ENCODE assay signal across 8 cellular contexts in genomic region chr21:39125752-39126485, GRCh38. TPM values are rescaled to one million over a fixed set of nuclear protein-coding genes. Genes with fewer than 3 reads are reported as not detected.
A peak's percentile ranks its signal among the peaks of the same experiment; 100 is the strongest.
DNase-seq lines count a peak whose midpoint lies in the region; ATAC-seq and TF ChIP-seq lines count a peak whose summit lies in the region.

No MANE protein-coding gene starts in this region.

- H3K9me3 Mint-ChIP-seq in activated CD8-positive, alpha-beta memory T cell treated with anti-CD3 and anti-CD28 coated beads, Interleukin-2, amount 10 ng/mL, durations not matched to agents 7 days and 5 days (ENCODE audit: low read depth), result no peaks in the 10 kb centered on the region
- peaks cover 0 to 25% (median 8%) of the 10 kb centered on the region in 11 donors for H3K9me3 Mint-ChIP-seq in naive thymus-derived CD4-positive, alpha-beta T cell
- H3K9me3 Mint-ChIP-seq in immature natural killer cell, result peaks cover 0 to 7% (median under 1%) of the 10 kb centered on the region in 6 donors

- no peaks in the 10 kb centered on the region for H3K9me3 ChIP-seq in esophagus squamous epithelium
- H3K9me3 ChIP-seq in naive thymus-derived CD4-positive, alpha-beta T cell (ENCODE audit: control insufficient read depth in 2 of 3, low read length in 3 of 3), result no peaks in the 10 kb centered on the region

- H3K27me3 Mint-ChIP-seq in activated CD8-positive, alpha-beta memory T cell treated with anti-CD3 and anti-CD28 coated beads, Interleukin-2, amount 10 ng/mL, durations not matched to agents 7 days and 5 days, result peaks cover 15% of the 10 kb centered on the region
- H3K27me3 Mint-ChIP-seq in naive thymus-derived CD4-positive, alpha-beta T cell, result peaks cover 0 to 21% (median 4%) of the 10 kb centered on the region in 5 donors
- H3K27me3 Mint-ChIP-seq in immature natural killer cell (ENCODE audit: low read depth in 3 of 3), result peaks cover 5 to 8% (median 6%) of the 10 kb centered on the region in 3 donors

- 14 to 19% methylated on average over 6 to 7 of the region's 7 CpGs for WGBS in esophagus squamous epithelium, 2 donors

- H3K4me3 ChIP-seq in esophagus squamous epithelium, result no peak overlapping the region
- no peak overlapping the region for H3K4me3 ChIP-seq in naive thymus-derived CD4-positive, alpha-beta T cell (ENCODE audit: low read length)

- no peak overlapping the region for H3K4me3 Mint-ChIP-seq in activated CD8-positive, alpha-beta memory T cell treated with anti-CD3 and anti-CD28 coated beads, Interleukin-2, amount 10 ng/mL, durations not matched to agents 7 days and 5 days
- H3K4me3 Mint-ChIP-seq in naive thymus-derived CD4-positive, alpha-beta T cell, result no peak overlapping the region
- no peak overlapping the region for H3K4me3 Mint-ChIP-seq in immature natural killer cell

- peak; percentile 41 for DNase-seq in activated CD8-positive, alpha-beta memory T cell treated with anti-CD3 and anti-CD28 coated beads, Interleukin-2, amount 10 ng/mL, durations not matched to agents 7 days and 5 days
- no peak for DNase-seq in activated CD8-positive, alpha-beta memory T cell treated with anti-CD3 and anti-CD28 coated beads, Interleukin-2, amount 50 U/mL, for 48 hours
- DNase-seq in NCI-H128 (lab: John Stamatoyannopoulos, UW; ENCODE audit: unreplicated experiment) (peak; percentile 80), SIG-M5 treated with dmso at 0.1 percent for 504 hours (lab: John Stamatoyannopoulos, UW; ENCODE audit: unreplicated experiment) (peak; percentile 74), esophagus squamous epithelium (lab: John Stamatoyannopoulos, UW) (no peak), immature natural killer cell (no peak)
- DNase-seq in naive thymus-derived CD4-positive, alpha-beta T cell, result no peak

- POLR2A ChIA-PET in naive thymus-derived CD4-positive, alpha-beta T cell (lab: Charles Lee), result no interaction called here

- H3K36me3 ChIP-seq in esophagus squamous epithelium, result no peaks in the 10 kb centered on the region
- no peaks in the 10 kb centered on the region for H3K36me3 ChIP-seq in naive thymus-derived CD4-positive, alpha-beta T cell (ENCODE audit: control insufficient read depth in 2 of 3, insufficient read depth in 3 of 3, low read length in 3 of 3)

- TF ChIP-seq CTCF in esophagus squamous epithelium (IDR thresholded peaks at IDR 0.05), result peak; percentile 39 to 73 (median 65)

- no peak for ATAC-seq in activated CD8-positive, alpha-beta memory T cell treated with anti-CD3 and anti-CD28 coated beads, Interleukin-2, amount 10 ng/mL, durations not matched to agents 7 days and 5 days
- peak; percentile 63 for ATAC-seq in naive thymus-derived CD4-positive, alpha-beta T cell
- ATAC-seq in GM21786 (IDR thresholded peaks at IDR 0.05; ENCODE audit: unreplicated experiment), result no peak

- no peak overlapping the region for H3K27ac Mint-ChIP-seq in activated CD8-positive, alpha-beta memory T cell treated with anti-CD3 and anti-CD28 coated beads, Interleukin-2, amount 10 ng/mL, durations not matched to agents 7 days and 5 days
- H3K27ac Mint-ChIP-seq in naive thymus-derived CD4-positive, alpha-beta T cell, result no peak overlapping the region
- no peak overlapping the region for H3K27ac Mint-ChIP-seq in immature natural killer cell

- TF ChIP-seq POLR2A in esophagus squamous epithelium (IDR thresholded peaks at IDR 0.05), result no peak

- peak overlapping the region in 3 of 4 donors; percentile 6 to 60 (median 49) for H3K27ac ChIP-seq in esophagus squamous epithelium
- no peak overlapping the region for H3K27ac ChIP-seq in naive thymus-derived CD4-positive, alpha-beta T cell (ENCODE audit: low read depth, low read length)

- peaks cover 0 to 17% (median 0%) of the 10 kb centered on the region in 3 donors for H3K4me1 ChIP-seq in esophagus squamous epithelium
- no peaks in the 10 kb centered on the region for H3K4me1 ChIP-seq in naive thymus-derived CD4-positive, alpha-beta T cell (ENCODE audit: control insufficient read depth in 2 of 2, insufficient read depth in 2 of 2, low read length in 2 of 2)

- CTCF ChIA-PET in activated CD8-positive, alpha-beta memory T cell treated with anti-CD3 and anti-CD28 coated beads, Interleukin-2, amount 10 ng/mL, durations not matched to agents 7 days and 5 days (lab: Charles Lee), result interaction anchor here (1.8 kb wide), 1 partner anchor 391 kb away, joined by 11 read pairs; no protein-coding TSS in a partner anchor
- CTCF ChIA-PET in naive thymus-derived CD4-positive, alpha-beta T cell (lab: Charles Lee), result no interaction called here

- H3K27me3 ChIP-seq in esophagus squamous epithelium, result no peaks in the 10 kb centered on the region
- no peaks in the 10 kb centered on the region for H3K27me3 ChIP-seq in naive thymus-derived CD4-positive, alpha-beta T cell (ENCODE audit: control insufficient read depth in 2 of 2, insufficient read depth in 2 of 2, low read length in 2 of 2)

- peaks cover 7% of the 10 kb centered on the region for H3K4me1 Mint-ChIP-seq in activated CD8-positive, alpha-beta memory T cell treated with anti-CD3 and anti-CD28 coated beads, Interleukin-2, amount 10 ng/mL, durations not matched to agents 7 days and 5 days
- H3K4me1 Mint-ChIP-seq in naive thymus-derived CD4-positive, alpha-beta T cell, result peaks cover 0 to 10% (median 0%) of the 10 kb centered on the region in 7 donors
- H3K4me1 Mint-ChIP-seq in immature natural killer cell, result peaks cover 16 to 18% of the 10 kb centered on the region in 2 donors

- intact Hi-C loops in esophagus squamous epithelium (cut with DNase I), result loop anchor here (10.0 kb wide), 1 partner anchor 211 kb away; no protein-coding TSS in a partner anchor
- intact Hi-C loops in naive thymus-derived CD4-positive, alpha-beta T cell (cut with micrococcal nuclease), result loop anchor here (1.0 kb wide), 1 partner anchor 392 kb away; no protein-coding TSS in a partner anchor

- H3K36me3 Mint-ChIP-seq in activated CD8-positive, alpha-beta memory T cell treated with anti-CD3 and anti-CD28 coated beads, Interleukin-2, amount 10 ng/mL, durations not matched to agents 7 days and 5 days, result no peaks in the 10 kb centered on the region
- peaks cover 2 to 9% (median 8%) of the 10 kb centered on the region in 5 donors for H3K36me3 Mint-ChIP-seq in naive thymus-derived CD4-positive, alpha-beta T cell
- H3K36me3 Mint-ChIP-seq in immature natural killer cell, result peaks cover 0 to 3% (median 0%) of the 10 kb centered on the region in 3 donors

RNA-seq across cellular contexts. Expression of gene PSMG1, which starts 57.3 kb away (rescaled TPM):
- total RNA-seq in activated CD8-positive, alpha-beta memory T cell treated with anti-CD3 and anti-CD28 coated beads, Interleukin-2, amount 10 ng/mL, durations not matched to agents 7 days and 5 days, result 10 to 100 TPM; 62.9 to 88.1 TPM
- 10 to 100 TPM; 33.8 to 56.5 (median 45.8) TPM for total RNA-seq in esophagus squamous epithelium
- 10 to 100 TPM in 4 of 5 experiments, 1 to 10 TPM in 1; 9.8 to 62.5 (median 16.9) TPM for total RNA-seq in naive thymus-derived CD4-positive, alpha-beta T cell
- polyA plus RNA-seq in naive thymus-derived CD4-positive, alpha-beta T cell, result 10 to 100 TPM; 46.2 to 48.2 TPM
- 10 to 100 TPM; 29.5 to 39.6 (median 33.3) TPM for polyA plus RNA-seq in immature natural killer cell

Comparison
In these comparisons a context has a peak if more than half of its experiments do, and no peak if none do; other contexts are left out.
1. DNase-seq: peak in activated CD8-positive, alpha-beta memory T cell treated with anti-CD3 and anti-CD28 coated beads, Interleukin-2, amount 10 ng/mL, durations not matched to agents 7 days and 5 days (single experiment), NCI-H128 (single experiment) and SIG-M5 treated with dmso at 0.1 percent for 504 hours (single experiment); none in activated CD8-positive, alpha-beta memory T cell treated with anti-CD3 and anti-CD28 coated beads, Interleukin-2, amount 50 U/mL, for 48 hours (single experiment), esophagus squamous epithelium (single experiment), naive thymus-derived CD4-positive, alpha-beta T cell (0 of 9) and immature natural killer cell (0 of 3).